Comparison of ENCODE assay signal across 10 cellular contexts in genomic region chr1:47638713-47639112, GRCh38.
"Had no signal": no experiment of that assay in that cellular context is flagged by ENCODE, and none has a peak within 500 bp of the region (broad histone marks: within the 10 kb centered on the region; RNA-seq: fewer than 3 reads in every experiment).

No MANE protein-coding gene starts in this region.

- H3K27ac Mint-ChIP-seq: HFFc6, IgD-negative memory B cell had no signal

- H3K36me3 ChIP-seq: HAP-1 had no signal

- DNase-seq: GM23248, GOT3, H7, HFFc6, KBM-7 had no signal

- H3K27ac ChIP-seq: GM23248, HL-60 had no signal

- H2AFZ ChIP-seq: GM23248 had no signal

- H3K4me1 Mint-ChIP-seq: IgD-negative memory B cell had no signal

- H3K9me3 ChIP-seq: HAP-1 had no signal

- H3K4me1 ChIP-seq: HAP-1 had no signal

- ATAC-seq: HCT116, HepG2 had no signal

- H3K4me3 Mint-ChIP-seq: HFFc6 had no signal

- H3K9ac ChIP-seq: GM23248 had no signal

- H3K9me3 Mint-ChIP-seq: HFFc6 had no signal

- H3K4me3 ChIP-seq: GM23248, HAP-1 had no signal

- H3K36me3 Mint-ChIP-seq: IgD-negative memory B cell had no signal
